In genomic region chr1:44047131-44047530, GRCh38 we compare ENCODE assay signal across 1 cellular context.
TF ChIP-seq lines count a peak whose summit lies in the region.

No MANE protein-coding gene starts in this region.

TF ChIP-seq in H1, 55 proteins besides CTCF, POLR2A, EP300 and RAD21:
- TF ChIP-seq BRCA1 (IDR thresholded peaks at IDR 0.05; ENCODE audit: low read depth, low read length) = no peak
- TF ChIP-seq KDM5A (IDR thresholded peaks at IDR 0.05; ENCODE audit: low read length) = no peak
- no peak for TF ChIP-seq FOSL1 (IDR thresholded peaks at IDR 0.05; ENCODE audit: insufficient read depth, low read depth, low read length)
- no peak for TF ChIP-seq CBX5 (IDR thresholded peaks at IDR 0.05; ENCODE audit: low read depth, low read length)
- TF ChIP-seq SP1 (IDR thresholded peaks at IDR 0.05; ENCODE audit: low read depth, low read length) = no peak
- no peak for TF ChIP-seq CHD2 (IDR thresholded peaks at IDR 0.05; ENCODE audit: low read length)
- TF ChIP-seq SAP30 (IDR thresholded peaks at IDR 0.05; ENCODE audit: insufficient read depth, insufficient replicate concordance, low read length) = no peak
- TF ChIP-seq E2F6 (IDR thresholded peaks at IDR 0.05) = no peak
- no peak for TF ChIP-seq RFX5 (IDR thresholded peaks at IDR 0.05; ENCODE audit: borderline replicate concordance, low read depth, low read length)
- no peak for TF ChIP-seq YY1 (IDR thresholded peaks at IDR 0.05; ENCODE audit: low read depth, low read length)
